Comparison of ENCODE assay signal across 8 cellular contexts in the genomic region with DNA sequence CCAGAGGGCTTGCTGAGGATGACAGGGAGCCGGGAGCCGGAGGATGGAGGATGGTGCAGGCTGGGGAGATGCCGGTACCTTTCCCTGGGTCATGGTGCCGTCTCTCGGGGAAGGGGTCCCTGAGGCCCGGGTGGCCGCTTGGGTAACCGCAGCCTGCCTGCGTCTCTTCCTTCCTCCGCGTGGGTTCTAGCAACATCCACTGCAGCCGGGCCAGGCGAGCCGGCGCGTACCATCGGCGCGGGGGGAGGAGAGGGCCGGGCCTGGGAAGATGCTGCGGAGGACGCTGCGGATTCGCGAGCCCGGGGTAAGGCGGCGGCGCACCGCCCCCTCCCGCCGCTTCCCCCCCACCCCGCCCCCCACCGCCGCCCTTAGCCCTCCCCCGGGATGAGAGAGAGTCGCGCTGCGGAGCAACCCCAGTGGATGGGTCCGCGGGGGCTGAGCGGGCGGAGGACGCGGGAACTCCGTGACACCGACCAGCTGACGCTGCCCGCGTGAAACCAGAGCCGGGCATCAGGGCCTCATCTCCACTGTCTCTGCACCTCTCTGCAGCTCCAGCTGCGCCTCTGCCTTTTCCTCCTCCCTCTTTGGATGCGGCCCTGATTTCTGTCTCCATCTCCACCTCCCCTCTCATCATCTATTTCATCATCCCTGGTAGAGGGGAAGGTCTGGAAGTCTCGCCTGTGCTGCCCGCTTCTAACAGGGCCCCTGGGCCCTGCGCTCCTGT. TPM values are rescaled to one million over a fixed set of nuclear protein-coding genes. Genes with fewer than 3 reads are reported as not detected.
DNase-seq lines count a peak whose midpoint lies in the region; ATAC-seq and TF ChIP-seq lines count a peak whose summit lies in the region.

A gene (minus strand): TSS at position 201 of the 724 bp plus-strand sequence. CDS start 108 bp downstream, at position 93.

- no peak within 1 kb of the TSS for H4K8ac ChIP-seq in trophoblast cell (ENCODE audit: low read depth, low read length)

- no peaks in the 10 kb centered on the region for H3K79me2 ChIP-seq in trophoblast cell (ENCODE audit: control insufficient read depth, insufficient read depth, low read length, poor library complexity)

- H3K36me3 Mint-ChIP-seq in activated naive CD4-positive, alpha-beta T cell treated with anti-CD3 and anti-CD28 coated beads, Interleukin-2, amount 50 U/mL, for 72 hours, result no peaks in the 10 kb centered on the region

- no peak within 1 kb of the TSS for H3K27ac ChIP-seq in trophoblast cell (ENCODE audit: low read depth, low read length)

- DNase-seq in ELR (ENCODE audit: low read depth) (peak; percentile 50), NCI-H748 treated with DMSO at 0.1 percent for 48 hours (lab: John Stamatoyannopoulos, UW) (peak; percentile 51), left cardiac atrium (peak; percentile 64), retinal pigment epithelial cell (ENCODE audit: low read depth) (no peak), trophoblast cell (no peak)
- DNase-seq in activated naive CD4-positive, alpha-beta T cell treated with anti-CD3 and anti-CD28 coated beads, Interleukin-2, amount 50 U/mL, for 72 hours (ENCODE audit: low spot score in 2 of 2), result peak in 1 of 2 donors; percentile 55

- H4K91ac ChIP-seq in trophoblast cell (ENCODE audit: low read depth, low read length), result no peak within 1 kb of the TSS

- no peak within 1 kb of the TSS for H2BK12ac ChIP-seq in trophoblast cell (ENCODE audit: low read length)

- no CpG with 5 or more reads among the region's 56 CpGs for WGBS in trophoblast cell (ENCODE audit: extremely low coverage, insufficient coverage, insufficient read length)

- no peak within 1 kb of the TSS for H2BK120ac ChIP-seq in trophoblast cell (ENCODE audit: insufficient read depth, low read length, poor library complexity)

- H4K12ac ChIP-seq in trophoblast cell (ENCODE audit: low read depth, low read length), result no peak within 1 kb of the TSS

- no peaks in the 10 kb centered on the region for H3K4me1 ChIP-seq in trophoblast cell (ENCODE audit: control insufficient read depth in 1 of 2, insufficient read depth in 2 of 2, low read length in 2 of 2)

- TF ChIP-seq CTCF in retinal pigment epithelial cell (conservative IDR thresholded peaks at IDR 0.05; ENCODE audit: low read depth, low read length), result no peak

- no peak within 1 kb of the TSS for H3K4ac ChIP-seq in trophoblast cell (ENCODE audit: low read depth, low read length)

- no peak within 1 kb of the TSS for H2AK5ac ChIP-seq in trophoblast cell (ENCODE audit: low read length)

- H3K36me3 ChIP-seq in trophoblast cell (ENCODE audit: control insufficient read depth in 1 of 2, insufficient read depth in 2 of 2, low read length in 2 of 2), result no peaks in the 10 kb centered on the region

- H3K9me3 ChIP-seq in trophoblast cell (ENCODE audit: insufficient read depth, low read depth, low read length), result peaks cover 6% of the 10 kb centered on the region

- H3K4me3 ChIP-seq in retinal pigment epithelial cell (ENCODE audit: low read length) (peak within 1 kb of the TSS; percentile 30), trophoblast cell (ENCODE audit: low read depth, low read length) (no peak within 1 kb of the TSS)

- H3K14ac ChIP-seq in trophoblast cell (ENCODE audit: low read length), result no peak within 1 kb of the TSS

- H3K23ac ChIP-seq in trophoblast cell (ENCODE audit: low read length), result no peak within 1 kb of the TSS

- intact Hi-C loops in left cardiac atrium (cut with DNase I), result no loop called here

- no peak within 1 kb of the TSS for H3K9ac ChIP-seq in trophoblast cell (ENCODE audit: low read length)

- no peak within 1 kb of the TSS for H3K4me2 ChIP-seq in trophoblast cell (ENCODE audit: low read length)

- no peak within 1 kb of the TSS for H2BK5ac ChIP-seq in trophoblast cell (ENCODE audit: low read depth, low read length, poor library complexity)

- no peak within 1 kb of the TSS for H3K18ac ChIP-seq in trophoblast cell (ENCODE audit: low read length)

- peak; percentile 75 to 82 for ATAC-seq in activated naive CD4-positive, alpha-beta T cell treated with anti-CD3 and anti-CD28 coated beads, Interleukin-2, amount 50 U/mL, for 72 hours
- peak; percentile 83 to 90 for ATAC-seq in left cardiac atrium
- ATAC-seq in HG03108 (IDR thresholded peaks at IDR 0.05; ENCODE audit: unreplicated experiment), result no peak
- ATAC-seq in HG03565 (IDR thresholded peaks at IDR 0.05; ENCODE audit: unreplicated experiment), result no peak

- peaks cover 12% of the 10 kb centered on the region for H3K27me3 ChIP-seq in trophoblast cell (ENCODE audit: insufficient read depth, low read length)

- H3K79me1 ChIP-seq in trophoblast cell (ENCODE audit: low read length), result no peaks in the 10 kb centered on the region

- no peak within 1 kb of the TSS for H3K27ac Mint-ChIP-seq in activated naive CD4-positive, alpha-beta T cell treated with anti-CD3 and anti-CD28 coated beads, Interleukin-2, amount 50 U/mL, for 72 hours

- H3K9me3 Mint-ChIP-seq in activated naive CD4-positive, alpha-beta T cell treated with anti-CD3 and anti-CD28 coated beads, Interleukin-2, amount 50 U/mL, for 72 hours, result no peaks in the 10 kb centered on the region

- no peak within 1 kb of the TSS for H2AFZ ChIP-seq in trophoblast cell (ENCODE audit: insufficient read depth, low read length, poor library complexity)

RNA-seq across cellular contexts. Expression of the gene that starts here (rescaled TPM):
- total RNA-seq in activated naive CD4-positive, alpha-beta T cell treated with anti-CD3 and anti-CD28 coated beads, Interleukin-2, amount 50 U/mL, for 72 hours, result under 1 TPM; 0.52 to 0.78 TPM
- total RNA-seq in left cardiac atrium, result 10 to 100 TPM in 1 of 2 donors, 1 to 10 TPM in 1; 6.4 to 25.9 TPM
- polyA plus RNA-seq in trophoblast cell (2013), result not detected in 2 replicates

Comparison
In these comparisons a context has a peak if more than half of its experiments do, and no peak if none do; other contexts are left out.
1. RNA of the gene that starts here (total RNA-seq): 6.4 to 25.9 TPM in left cardiac atrium; 0.52 to 0.78 TPM in activated naive CD4-positive, alpha-beta T cell treated with anti-CD3 and anti-CD28 coated beads, Interleukin-2, amount 50 U/mL, for 72 hours; every median in the first group is over 4 times any median in the second.
2. Peak in ATAC-seq in activated naive CD4-positive, alpha-beta T cell treated with anti-CD3 and anti-CD28 coated beads, Interleukin-2, amount 50 U/mL, for 72 hours; RNA of the gene not detected or under 1 TPM.
3. DNase-seq: peak in ELR (single experiment), NCI-H748 treated with DMSO at 0.1 percent for 48 hours (single experiment) and left cardiac atrium (single experiment); none in retinal pigment epithelial cell (single experiment) and trophoblast cell (0 of 2).
4. ATAC-seq: peak in left cardiac atrium (2 of 2); none in HG03108 (single experiment) and HG03565 (single experiment).